26 cellular contexts compared by ENCODE assay signal in the genomic region with DNA sequence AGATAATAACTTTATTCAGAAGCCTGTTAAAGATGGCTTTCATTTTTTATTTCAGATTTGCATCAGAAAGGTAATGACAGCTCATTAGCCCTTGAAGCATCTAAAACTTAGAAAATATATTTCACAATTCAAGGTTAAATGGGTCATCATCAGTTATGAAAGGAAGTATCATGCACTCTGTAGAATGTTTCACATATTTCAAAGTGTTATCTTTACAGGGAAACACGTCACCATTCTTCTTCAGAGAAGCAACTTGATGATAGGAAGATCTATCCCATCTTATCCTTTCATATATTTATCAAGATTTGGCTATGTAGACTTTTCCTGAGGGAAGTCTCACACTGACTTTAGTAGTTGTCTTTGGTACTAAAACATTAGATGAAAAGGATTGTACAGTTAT.
"Had no signal": no experiment of that assay in that cellular context is flagged by ENCODE, and none has a peak within 500 bp of the region (broad histone marks: within the 10 kb centered on the region; RNA-seq: fewer than 3 reads in every experiment).

No MANE protein-coding gene starts in this region.

- H3K4me2 ChIP-seq: neural progenitor cell, smooth muscle cell had no signal

- H2AFZ ChIP-seq: neural progenitor cell, parathyroid adenoma had no signal

- DNase-seq: dorsolateral prefrontal cortex; effector CD4-positive, alpha-beta T cell; hypothalamus; immature natural killer cell; left ventricle myocardium superior; lower lobe of right lung; mucosa of descending colon; naive B cell; stimulated activated CD4-positive, alpha-beta T cell treated with anti-CD3 and anti-CD28 coated beads, Interleukin-12 subunit alpha, Interleukin-12 subunit beta, amount 100 ng/mL, for 4 hours; stimulated activated CD4-positive, alpha-beta T cell treated with anti-CD3 and anti-CD28 coated beads, Interleukin-1b, Interleukin-23, amount 100 ng/mL, for 48 hours; stimulated activated CD4-positive, alpha-beta T cell treated with anti-CD3 and anti-CD28 coated beads, Interleukin-4, amount 100 ng/mL, for 1 hour; stimulated activated CD8-positive, alpha-beta memory T cell treated with anti-CD3 and anti-CD28 coated beads, Interleukin-4, amount 100 ng/mL, for 48 hours; stimulated activated naive CD4-positive, alpha-beta T cell; stimulated activated naive CD8-positive, alpha-beta T cell treated with anti-CD3 and anti-CD28 coated beads, Interleukin-15, amount 100 ng/mL, for 72 hours; transverse colon; upper lobe of right lung; uterus had no signal

- H3K27me3 ChIP-seq: neural progenitor cell, suprapubic skin, transverse colon, upper lobe of right lung, uterus had no signal

- H3K4me1 ChIP-seq: lower lobe of right lung, parathyroid adenoma, suprapubic skin, transverse colon, upper lobe of right lung, uterus had no signal

- H3K9me3 Mint-ChIP-seq: memory B cell; stimulated activated naive CD8-positive, alpha-beta T cell treated with anti-CD3 and anti-CD28 coated beads, Interleukin-15, amount 100 ng/mL, for 72 hours had no signal

- H3K27me3 Mint-ChIP-seq: progenitor cell of endocrine pancreas had no signal

- H3K27ac ChIP-seq: dorsolateral prefrontal cortex, lower lobe of right lung, neural progenitor cell, parathyroid adenoma, suprapubic skin, transverse colon, upper lobe of right lung, uterus had no signal

- H3K4me3 ChIP-seq: dorsolateral prefrontal cortex, lower lobe of right lung, mucosa of descending colon, neural progenitor cell, smooth muscle cell, suprapubic skin, transverse colon, upper lobe of right lung, uterus had no signal

- H3K27ac Mint-ChIP-seq: immature natural killer cell; memory B cell; mesothelial cell of epicardium; naive B cell; natural killer cell treated with Interleukin-12 subunit alpha and Interleukin-12 subunit beta and Interleukin-15 and Interleukin-18, amount 100 ng/mL, for 72 hours; neural progenitor cell; progenitor cell of endocrine pancreas had no signal

- H3K9me3 ChIP-seq: lower lobe of right lung, mucosa of descending colon, suprapubic skin, transverse colon, upper lobe of right lung, uterus had no signal

- H3K4me3 Mint-ChIP-seq: immature natural killer cell; memory B cell; mesothelial cell of epicardium; naive B cell; natural killer cell treated with Interleukin-12 subunit alpha and Interleukin-12 subunit beta and Interleukin-15 and Interleukin-18, amount 100 ng/mL, for 72 hours; neural progenitor cell; stimulated activated naive CD8-positive, alpha-beta T cell treated with anti-CD3 and anti-CD28 coated beads, Interleukin-15, amount 100 ng/mL, for 72 hours had no signal

- H3K79me2 ChIP-seq: parathyroid adenoma had no signal

- H3K4me1 Mint-ChIP-seq: immature natural killer cell; memory B cell; naive B cell; stimulated activated naive CD8-positive, alpha-beta T cell treated with anti-CD3 and anti-CD28 coated beads, Interleukin-15, amount 100 ng/mL, for 72 hours had no signal

- H3K36me3 ChIP-seq: lower lobe of right lung, neural progenitor cell, suprapubic skin, transverse colon, upper lobe of right lung, uterus had no signal

- H3K36me3 Mint-ChIP-seq: immature natural killer cell; memory B cell; naive B cell; natural killer cell treated with Interleukin-12 subunit alpha and Interleukin-12 subunit beta and Interleukin-15 and Interleukin-18, amount 100 ng/mL, for 72 hours had no signal

- ATAC-seq: left ventricle myocardium superior; lower lobe of right lung; mucosa of descending colon; natural killer cell treated with Interleukin-12 subunit alpha and Interleukin-12 subunit beta and Interleukin-15 and Interleukin-18, amount 100 ng/mL, for 72 hours; sciatic nerve; stimulated activated naive CD8-positive, alpha-beta T cell treated with anti-CD3 and anti-CD28 coated beads, Interleukin-15, amount 100 ng/mL, for 72 hours; upper lobe of right lung had no signal
